8 cellular contexts compared by ENCODE assay signal in the genomic region with DNA sequence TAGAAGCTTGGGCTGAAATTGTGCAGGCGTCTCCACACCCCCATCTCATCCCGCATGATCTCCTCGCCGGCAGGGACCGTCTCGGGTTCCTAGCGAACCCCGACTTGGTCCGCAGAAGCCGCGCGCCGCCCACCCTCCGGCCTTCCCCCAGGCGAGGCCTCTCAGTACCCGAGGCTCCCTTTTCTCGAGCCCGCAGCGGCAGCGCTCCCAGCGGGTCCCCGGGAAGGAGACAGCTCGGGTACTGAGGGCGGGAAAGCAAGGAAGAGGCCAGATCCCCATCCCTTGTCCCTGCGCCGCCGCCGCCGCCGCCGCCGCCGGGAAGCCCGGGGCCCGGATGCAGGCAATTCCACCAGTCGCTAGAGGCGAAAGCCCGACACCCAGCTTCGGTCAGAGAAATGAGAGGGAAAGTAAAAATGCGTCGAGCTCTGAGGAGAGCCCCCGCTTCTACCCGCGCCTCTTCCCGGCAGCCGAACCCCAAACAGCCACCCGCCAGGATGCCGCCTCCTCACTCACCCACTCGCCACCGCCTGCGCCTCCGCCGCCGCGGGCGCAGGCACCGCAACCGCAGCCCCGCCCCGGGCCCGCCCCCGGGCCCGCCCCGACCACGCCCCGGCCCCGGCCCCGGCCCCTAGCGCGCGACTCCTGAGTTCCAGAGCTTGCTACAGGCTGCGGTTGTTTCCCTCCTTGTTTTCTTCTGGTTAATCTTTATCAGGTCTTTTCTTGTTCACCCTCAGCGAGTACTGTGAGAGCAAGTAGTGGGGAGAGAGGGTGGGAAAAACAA. TPM values are rescaled to one million over a fixed set of nuclear protein-coding genes. Genes with fewer than 3 reads are reported as not detected.
DNase-seq lines count a peak whose midpoint lies in the region; ATAC-seq and TF ChIP-seq lines count a peak whose summit lies in the region.

A gene with protein sequence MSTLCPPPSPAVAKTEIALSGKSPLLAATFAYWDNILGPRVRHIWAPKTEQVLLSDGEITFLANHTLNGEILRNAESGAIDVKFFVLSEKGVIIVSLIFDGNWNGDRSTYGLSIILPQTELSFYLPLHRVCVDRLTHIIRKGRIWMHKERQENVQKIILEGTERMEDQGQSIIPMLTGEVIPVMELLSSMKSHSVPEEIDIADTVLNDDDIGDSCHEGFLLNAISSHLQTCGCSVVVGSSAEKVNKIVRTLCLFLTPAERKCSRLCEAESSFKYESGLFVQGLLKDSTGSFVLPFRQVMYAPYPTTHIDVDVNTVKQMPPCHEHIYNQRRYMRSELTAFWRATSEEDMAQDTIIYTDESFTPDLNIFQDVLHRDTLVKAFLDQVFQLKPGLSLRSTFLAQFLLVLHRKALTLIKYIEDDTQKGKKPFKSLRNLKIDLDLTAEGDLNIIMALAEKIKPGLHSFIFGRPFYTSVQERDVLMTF (minus strand): TSS at position 564 of the 781 bp plus-strand sequence. CDS start 6,361 bp downstream, outside the sequence.

- H3K4me1 ChIP-seq in right cardiac atrium (ENCODE audit: control insufficient read depth, insufficient read depth, low read length), result no peaks in the 10 kb centered on the region

- H3K4me3 Mint-ChIP-seq in activated naive CD8-positive, alpha-beta T cell treated with anti-CD3 and anti-CD28 coated beads, Interleukin-2, amount 50 U/mL, for 24 hours, result peak within 1 kb of the TSS; percentile 90

- WGBS in right cardiac atrium, result under 1% methylated on average over 73 of the region's 73 CpGs

- peaks cover 3% of the 10 kb centered on the region for H3K27me3 Mint-ChIP-seq in activated naive CD8-positive, alpha-beta T cell treated with anti-CD3 and anti-CD28 coated beads, Interleukin-2, amount 50 U/mL, for 24 hours

- DNase-seq in DMS53 (lab: John Stamatoyannopoulos, UW) (peak; percentile 88), HK-2 (ENCODE audit: unreplicated experiment) (peak; percentile 71), right cardiac atrium (peak; percentile 81 to 93 (median 90)), skeletal muscle cell (ENCODE audit: low read depth) (no peak), SW 1271 (lab: John Stamatoyannopoulos, UW) (no peak)
- DNase-seq in activated naive CD8-positive, alpha-beta T cell treated with anti-CD3 and anti-CD28 coated beads, Interleukin-2, amount 50 U/mL, for 24 hours, result peak; percentile 87

- no peaks in the 10 kb centered on the region for H3K9me3 ChIP-seq in right cardiac atrium (ENCODE audit: control insufficient read depth, low read length)

- H3K4me1 Mint-ChIP-seq in activated naive CD8-positive, alpha-beta T cell treated with anti-CD3 and anti-CD28 coated beads, Interleukin-2, amount 50 U/mL, for 24 hours, result peaks cover 29% of the 10 kb centered on the region

- peaks cover 1% of the 10 kb centered on the region for H3K36me3 Mint-ChIP-seq in activated naive CD8-positive, alpha-beta T cell treated with anti-CD3 and anti-CD28 coated beads, Interleukin-2, amount 50 U/mL, for 24 hours (ENCODE audit: low read depth)

- peak within 1 kb of the TSS; percentile 99 for H3K27ac Mint-ChIP-seq in activated naive CD8-positive, alpha-beta T cell treated with anti-CD3 and anti-CD28 coated beads, Interleukin-2, amount 50 U/mL, for 24 hours

- H3K4me3 ChIP-seq in right cardiac atrium (ENCODE audit: low read length) (peak within 1 kb of the TSS; percentile 97), skeletal muscle cell (ENCODE audit: low read depth, low read length) (peak within 1 kb of the TSS; percentile 76)

- intact Hi-C loops in right cardiac atrium (cut with DNase I), result no loop called here

- H3K27ac ChIP-seq in right cardiac atrium (ENCODE audit: low read length), result peak within 1 kb of the TSS; percentile 98

- peaks cover 3% of the 10 kb centered on the region for H3K9me3 Mint-ChIP-seq in activated naive CD8-positive, alpha-beta T cell treated with anti-CD3 and anti-CD28 coated beads, Interleukin-2, amount 50 U/mL, for 24 hours

- ATAC-seq in GM19467 (IDR thresholded peaks at IDR 0.05; ENCODE audit: unreplicated experiment) (peak; percentile 67), SK-N-SH treated with all-trans-retinoic acid at 6 μM for 48 hours (peak; percentile 89), right cardiac atrium (peak; percentile 97 to 98)
- ATAC-seq in activated naive CD8-positive, alpha-beta T cell treated with anti-CD3 and anti-CD28 coated beads, Interleukin-2, amount 50 U/mL, for 24 hours, result peak; percentile 62

- no peaks in the 10 kb centered on the region for H3K27me3 ChIP-seq in right cardiac atrium (ENCODE audit: control insufficient read depth, insufficient read depth)

TF ChIP-seq in SK-N-SH treated with all-trans-retinoic acid at 6 μM for 48 hours, 23 proteins besides CTCF, POLR2A, EP300 and RAD21:
- TF ChIP-seq ZNF70 (CRISPR knock-in tag; IDR thresholded peaks at IDR 0.05), result no peak

RNA-seq across cellular contexts. Expression of the gene that starts here (rescaled TPM):
- total RNA-seq in right cardiac atrium, result 10 to 100 TPM; 12.9 to 17.4 (median 15.9) TPM
- 10.0 TPM for polyA plus RNA-seq in right cardiac atrium

Comparison
In these comparisons a context has a peak if more than half of its experiments do, and no peak if none do; other contexts are left out.
1. DNase-seq: peak in DMS53 (single experiment), HK-2 (single experiment), activated naive CD8-positive, alpha-beta T cell treated with anti-CD3 and anti-CD28 coated beads, Interleukin-2, amount 50 U/mL, for 24 hours (single experiment) and right cardiac atrium (3 of 3); none in skeletal muscle cell (single experiment) and SW 1271 (0 of 2).
2. Peak in every context shown above with its lines, with median percentiles within 50 percentile points of each other: ATAC-seq.